30 cellular contexts compared by ENCODE assay signal in genomic region chr16:54843424-54843750, GRCh38.
"Had no signal": no experiment of that assay in that cellular context is flagged by ENCODE, and none has a peak within 500 bp of the region (broad histone marks: within the 10 kb centered on the region; RNA-seq: fewer than 3 reads in every experiment).

No MANE protein-coding gene starts in this region.

- H3K27ac ChIP-seq: adrenal gland, body of pancreas, coronary artery, gastrocnemius medialis, heart left ventricle, WERI-Rb-1 had no signal

- H3K36me3 ChIP-seq: adrenal gland, gastrocnemius medialis, heart left ventricle, WERI-Rb-1 had no signal

- DNase-seq: activated B cell treated with CpG ODN at 0.5 μM for 24 hours; activated CD4-positive, alpha-beta T cell treated with anti-CD3 and anti-CD28 coated beads for 48 hours; activated CD4-positive, alpha-beta T cell treated with anti-CD3 and anti-CD28 coated beads, Interleukin-2, amount 50 U/mL, for 1 hour; activated CD4-positive, alpha-beta T cell treated with anti-CD3 and anti-CD28 coated beads, Interleukin-2, amount 50 U/mL, for 48 hours; activated CD8-positive, alpha-beta memory T cell treated with anti-CD3 and anti-CD28 coated beads for 24 hours; activated CD8-positive, alpha-beta T cell treated with anti-CD3 and anti-CD28 coated beads for 36 hours; activated effector memory CD4-positive, alpha-beta T cell treated with Interleukin-2 at 50 U/mL for 16 hours; activated naive CD4-positive, alpha-beta T cell treated with anti-CD3 and anti-CD28 coated beads for 36 hours; activated naive CD8-positive, alpha-beta T cell treated with anti-CD3 and anti-CD28 coated beads for 36 hours; activated naive CD8-positive, alpha-beta T cell treated with anti-CD3 and anti-CD28 coated beads, Interleukin-2, amount 50 U/mL, for 24 hours; activated T-cell treated with anti-CD3 and anti-CD28 coated beads, Interleukin-2, amount 50 U/mL, for 4 hours; adrenal gland; amygdala; aorta; body of pancreas; dermis blood vessel endothelial cell; effector CD4-positive, alpha-beta T cell; effector memory CD8-positive, alpha-beta T cell; foreskin fibroblast; gastrocnemius medialis; glutamatergic neuron; heart left ventricle; T-helper 1 cell; T-helper 17 cell; T1000; WERI-Rb-1 had no signal

- H3K27me3 ChIP-seq: adrenal gland, body of pancreas, gastrocnemius medialis, heart left ventricle had no signal

- H3K4me3 ChIP-seq: adrenal gland, body of pancreas, coronary artery, gastrocnemius medialis, heart left ventricle had no signal

- ATAC-seq: activated CD4-positive, CD25-positive, alpha-beta regulatory T cell treated with anti-CD3 and anti-CD28 coated beads, Interleukin-2, amount 50 U/mL, for 24 hours; activated CD8-positive, alpha-beta T cell treated with anti-CD3 and anti-CD28 coated beads for 36 hours; activated naive CD8-positive, alpha-beta T cell treated with anti-CD3 and anti-CD28 coated beads, Interleukin-2, amount 50 U/mL, for 24 hours; activated T-cell treated with anti-CD3 and anti-CD28 coated beads, Interleukin-2, amount 50 U/mL, for 4 hours; activated T-helper 17 cell treated with anti-CD3 and anti-CD28 coated beads, Interleukin-2, amount 50 U/mL, for 72 hours; body of pancreas; effector memory CD8-positive, alpha-beta T cell; esophagus mucosa; gastrocnemius medialis; heart left ventricle; T-helper 17 cell had no signal

- H3K4me1 ChIP-seq: adrenal gland, gastrocnemius medialis had no signal

- H3K9me3 ChIP-seq: adrenal gland, body of pancreas, gastrocnemius medialis had no signal
